ENCODE assay signal across 12 cellular contexts in genomic region chr6:170020041-170020583, GRCh38.
"Had no signal": no experiment of that assay in that cellular context is flagged by ENCODE, and none has a peak within 500 bp of the region (broad histone marks: within the 10 kb centered on the region; RNA-seq: fewer than 3 reads in every experiment).

No MANE protein-coding gene starts in this region.

- DNase-seq: activated CD4-positive, CD25-positive, alpha-beta regulatory T cell treated with anti-CD3 and anti-CD28 coated beads, Interleukin-2, amount 50 U/mL, for 72 hours; activated naive CD4-positive, alpha-beta T cell treated with anti-CD3 and anti-CD28 coated beads, Interleukin-2, amount 50 U/mL, for 16 hours; caudate nucleus; foreskin fibroblast; left cardiac atrium; natural killer cell; small intestine; stimulated activated CD4-positive, alpha-beta T cell treated with anti-CD3 and anti-CD28 coated beads, Interleukin-4, amount 100 ng/mL, for 4 hours; T-helper 1 cell; T1000; testis had no signal

- H3K9me3 ChIP-seq: testis had no signal

- H3K27ac ChIP-seq: testis had no signal

- H3K4me3 ChIP-seq: testis had no signal

- H3K27me3 ChIP-seq: testis had no signal

- ATAC-seq: left cardiac atrium, natural killer cell, SK-N-SH treated with all-trans-retinoic acid at 6 μM for 48 hours had no signal
